In genomic region chr3:117651271-117651670, GRCh38 we compare ENCODE assay signal across 16 cellular contexts.
DNase-seq lines count a peak whose midpoint lies in the region; ATAC-seq and TF ChIP-seq lines count a peak whose summit lies in the region.
"Had no signal": no experiment of that assay in that cellular context is flagged by ENCODE, and none has a peak within 500 bp of the region (broad histone marks: within the 10 kb centered on the region; RNA-seq: fewer than 3 reads in every experiment).

No MANE protein-coding gene starts in this region.

- H3K27me3 Mint-ChIP-seq in neural progenitor cell (ENCODE audit: insufficient read depth, low read depth) = no peaks in the 10 kb centered on the region
- no peaks in the 10 kb centered on the region for H3K27me3 Mint-ChIP-seq in CD4-positive, alpha-beta T cell
- H3K27me3 Mint-ChIP-seq: B cell; CD8-positive, alpha-beta memory T cell had no signal

- H3K27me3 ChIP-seq in GM23248 (replicated peaks; ENCODE audit: insufficient read depth) = no peaks in the 10 kb centered on the region
- H3K27me3 ChIP-seq in neural progenitor cell = no peaks in the 10 kb centered on the region
- no peaks in the 10 kb centered on the region for H3K27me3 ChIP-seq in CD4-positive, alpha-beta T cell (ENCODE audit: control insufficient read depth, insufficient read depth, low read length)

- H3K27ac ChIP-seq in GM23248 (no peak overlapping the region), neural progenitor cell (no peak overlapping the region)
- H3K27ac ChIP-seq in CD4-positive, alpha-beta T cell (ENCODE audit: low read depth, low read length) = no peak overlapping the region

- H4K20me1 ChIP-seq in GM23248 (ENCODE audit: insufficient read depth) (no peaks in the 10 kb centered on the region), neural progenitor cell (ENCODE audit: low read depth) (no peaks in the 10 kb centered on the region)

- 20 to 26% methylated on average over 3 of the region's 3 CpGs for WGBS in GM23248 (ENCODE audit: low coverage in 1 of 2, low lambda C conversion rate in 2 of 2, missing lambda C conversion rate in 2 of 2), 2 experiments

- H3K9ac ChIP-seq in GM23248 = no peak overlapping the region
- H3K9ac ChIP-seq in neural progenitor cell = no peak overlapping the region

- no peaks in the 10 kb centered on the region for H3K36me3 Mint-ChIP-seq in neural progenitor cell
- no peaks in the 10 kb centered on the region for H3K36me3 Mint-ChIP-seq in CD4-positive, alpha-beta T cell (ENCODE audit: low read depth)
- H3K36me3 Mint-ChIP-seq: CD8-positive, alpha-beta memory T cell had no signal

- no peak for TF ChIP-seq CTCF in AG10803 (conservative IDR thresholded peaks at IDR 0.05; ENCODE audit: low read length)
- no peak for TF ChIP-seq CTCF in fibroblast of the aortic adventitia (IDR thresholded peaks at IDR 0.05; ENCODE audit: insufficient read depth, low read length)
- TF ChIP-seq CTCF in neural progenitor cell (IDR thresholded peaks at IDR 0.05) = no peak
- no peak for TF ChIP-seq CTCF in CD4-positive, alpha-beta T cell (IDR thresholded peaks at IDR 0.05)

- H3K79me2 ChIP-seq in GM23248 (ENCODE audit: insufficient read depth) = no peaks in the 10 kb centered on the region
- H3K79me2 ChIP-seq in neural progenitor cell (ENCODE audit: low read depth) = no peaks in the 10 kb centered on the region

- H3K4me2 ChIP-seq in GM23248 (ENCODE audit: unreplicated experiment) (no peak overlapping the region), neural progenitor cell (peak overlapping the region; percentile 2)

- H3K9me3 ChIP-seq in GM23248 (ENCODE audit: low read depth) (no peaks in the 10 kb centered on the region), neural progenitor cell (ENCODE audit: low read depth) (no peaks in the 10 kb centered on the region)
- H3K9me3 ChIP-seq in CD4-positive, alpha-beta T cell (ENCODE audit: control insufficient read depth, low read length) = no peaks in the 10 kb centered on the region
- H3K9me3 ChIP-seq: Caco-2 had no signal

- H3K9me3 Mint-ChIP-seq in neural progenitor cell = no peaks in the 10 kb centered on the region
- peaks cover 2% of the 10 kb centered on the region for H3K9me3 Mint-ChIP-seq in CD4-positive, alpha-beta T cell

- H3K4me1 Mint-ChIP-seq in neural progenitor cell = peaks cover 12% of the 10 kb centered on the region
- H3K4me1 Mint-ChIP-seq in CD4-positive, alpha-beta T cell (ENCODE audit: low read depth) = no peaks in the 10 kb centered on the region
- H3K4me1 Mint-ChIP-seq: B cell; CD8-positive, alpha-beta memory T cell had no signal

- no peak for ATAC-seq in CD4-positive, alpha-beta T cell (ENCODE audit: poor library complexity)

- H2AFZ ChIP-seq in GM23248 (peak overlapping the region; percentile 2; the same call in 1 of the 2 replicates), neural progenitor cell (replicated peaks) (no peak overlapping the region)

- CTCF ChIA-PET in CD4-positive, alpha-beta T cell (lab: Charles Lee) = no interaction called here

- H3K9me2 ChIP-seq in GM23248 (ENCODE audit: insufficient read depth) = no peaks in the 10 kb centered on the region

- peak; percentile 23 for DNase-seq in AG10803 (ENCODE audit: low read depth)
- peak; percentile 24 for DNase-seq in GM23248
- DNase-seq in fibroblast of the aortic adventitia (ENCODE audit: low read depth) = peak; percentile 45
- no peak for DNase-seq in neural progenitor cell (ENCODE audit: low spot score)
- no peak for DNase-seq in CD4-positive, alpha-beta T cell
- no peak for DNase-seq in HCEC 1CT
- DNase-seq in activated T-cell treated with anti-CD3 and anti-CD28 coated beads, Interleukin-2, amount 50 U/mL, for 1 hour = no peak
- DNase-seq: ACHN; C1 segment of cervical spinal cord; Caco-2; CD8-positive, alpha-beta memory T cell; DND-41; GDM1; IMR-90; KBM-7 had no signal

- POLR2A ChIA-PET in CD4-positive, alpha-beta T cell (lab: Charles Lee) = no interaction called here

- intact Hi-C loops in CD4-positive, alpha-beta T cell (cut with DNase I, micrococcal nuclease) = no loop called here

- H3K4me3 Mint-ChIP-seq in neural progenitor cell = no peak overlapping the region
- H3K4me3 Mint-ChIP-seq in CD4-positive, alpha-beta T cell = no peak overlapping the region
- H3K4me3 Mint-ChIP-seq: B cell; CD8-positive, alpha-beta memory T cell had no signal

- no peak overlapping the region for H3K4me3 ChIP-seq in AG10803 (ENCODE audit: low read length)
- no peak overlapping the region for H3K4me3 ChIP-seq in GM23248
- H3K4me3 ChIP-seq in fibroblast of the aortic adventitia (ENCODE audit: low read depth, low read length) = no peak overlapping the region
- no peak overlapping the region for H3K4me3 ChIP-seq in neural progenitor cell

- H3F3A ChIP-seq in GM23248 (ENCODE audit: insufficient read depth) (no peaks in the 10 kb centered on the region), neural progenitor cell (ENCODE audit: low read depth) (peaks cover 8% of the 10 kb centered on the region)

- peaks cover 8% of the 10 kb centered on the region; the same call in 1 of the 2 replicates for H3K4me1 ChIP-seq in GM23248 (ENCODE audit: insufficient read depth)
- H3K4me1 ChIP-seq in neural progenitor cell = peaks cover 26% of the 10 kb centered on the region
- H3K4me1 ChIP-seq: Caco-2 had no signal

- no peak overlapping the region for H3K27ac Mint-ChIP-seq in neural progenitor cell
- H3K27ac Mint-ChIP-seq in CD4-positive, alpha-beta T cell = no peak overlapping the region
- H3K27ac Mint-ChIP-seq: B cell; CD8-positive, alpha-beta memory T cell had no signal

- H3K36me3 ChIP-seq in GM23248 (ENCODE audit: low read depth) (no peaks in the 10 kb centered on the region), neural progenitor cell (no peaks in the 10 kb centered on the region)

- in situ Hi-C loops in GM23248 (cut with MboI) = no loop called here

Comparison
In these comparisons a context has a peak if more than half of its experiments do, and no peak if none do; other contexts are left out.
1. DNase-seq: peak in AG10803 (single experiment), GM23248 (single experiment) and fibroblast of the aortic adventitia (single experiment); none in neural progenitor cell (single experiment), CD4-positive, alpha-beta T cell (0 of 10), HCEC 1CT (single experiment) and activated T-cell treated with anti-CD3 and anti-CD28 coated beads, Interleukin-2, amount 50 U/mL, for 1 hour (single experiment).